In genomic region chr2:133530645-133531044, GRCh38 we compare ENCODE assay signal across 25 cellular contexts. TPM values are rescaled to one million over a fixed set of nuclear protein-coding genes. Genes with fewer than 3 reads are reported as not detected.
"Had no signal": no experiment of that assay in that cellular context is flagged by ENCODE, and none has a peak within 500 bp of the region (broad histone marks: within the 10 kb centered on the region; RNA-seq: fewer than 3 reads in every experiment).

No MANE protein-coding gene starts in this region.

- H3K36me3 Mint-ChIP-seq: naive thymus-derived CD4-positive, alpha-beta T cell had no signal

- ATAC-seq: gastrocnemius medialis; heart right ventricle; left cardiac atrium; left lung; left ventricle myocardium superior; lower lobe of right lung; naive thymus-derived CD4-positive, alpha-beta T cell had no signal

- H3K4me1 ChIP-seq: gastrocnemius medialis, heart right ventricle, left lung, lower lobe of right lung had no signal

- H3K27ac Mint-ChIP-seq: naive thymus-derived CD4-positive, alpha-beta T cell had no signal

- H3K27me3 ChIP-seq: dorsolateral prefrontal cortex, esophagus squamous epithelium, gastrocnemius medialis, heart right ventricle, left lung had no signal

- H3K4me3 ChIP-seq: coronary artery, dorsolateral prefrontal cortex, esophagus squamous epithelium, gastrocnemius medialis, heart right ventricle, left lung, lower lobe of right lung had no signal

- H3K36me3 ChIP-seq: esophagus squamous epithelium, gastrocnemius medialis, heart right ventricle, left lung, lower lobe of right lung had no signal

- H3K4me1 Mint-ChIP-seq: naive thymus-derived CD4-positive, alpha-beta T cell had no signal

- H3K9me3 ChIP-seq: esophagus squamous epithelium, gastrocnemius medialis, heart right ventricle, left lung, lower lobe of right lung had no signal

- H3K27ac ChIP-seq: coronary artery, dorsolateral prefrontal cortex, epithelial cell of prostate, esophagus squamous epithelium, gastrocnemius medialis, heart right ventricle, left lung, lower lobe of right lung had no signal

- DNase-seq: dermis blood vessel endothelial cell; dorsolateral prefrontal cortex; effector CD4-positive, alpha-beta T cell; effector memory CD4-positive, alpha-beta T cell; esophagus squamous epithelium; foreskin fibroblast; foreskin melanocyte; gastrocnemius medialis; glutamatergic neuron; head of caudate nucleus; heart right ventricle; hippocampal formation; left cardiac atrium; left lung; left ventricle myocardium superior; lower lobe of right lung; mesenchymal stem cell; midbrain; naive thymus-derived CD4-positive, alpha-beta T cell had no signal

- FAIRE-seq: colon, endometrium, islet of Langerhans, keratinocyte had no signal

- H3K4me3 Mint-ChIP-seq: naive thymus-derived CD4-positive, alpha-beta T cell had no signal

- H3K27me3 Mint-ChIP-seq: naive thymus-derived CD4-positive, alpha-beta T cell had no signal

RNA-seq across cellular contexts. Expression of gene NCKAP5, which starts 37.6 kb away (rescaled TPM):
- polyA plus RNA-seq: naive thymus-derived CD4-positive, alpha-beta T cell had no signal
